ENCODE assay signal across 1 cellular context in the genomic region with DNA sequence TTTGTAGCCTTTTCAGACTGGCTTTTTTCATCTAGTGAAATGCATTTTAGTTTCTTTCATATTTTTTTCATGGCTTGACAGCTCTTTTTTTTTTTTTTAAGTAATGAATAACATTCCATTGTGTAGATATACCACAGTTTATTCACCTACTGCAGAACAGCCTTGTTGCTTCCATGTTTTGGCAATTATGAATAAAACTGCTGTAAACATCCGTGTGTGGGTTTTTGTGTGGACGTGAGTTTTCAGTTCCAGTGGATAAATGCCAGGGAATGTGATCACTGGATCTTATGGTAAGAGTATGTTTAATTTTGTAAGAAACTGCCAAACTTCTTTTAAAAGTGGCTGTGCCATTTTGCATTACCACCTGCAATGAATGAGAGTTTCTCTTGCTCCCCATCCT.
TF ChIP-seq lines count a peak whose summit lies in the region.

No MANE protein-coding gene starts in this region.

TF ChIP-seq in IMR-90, 13 proteins besides CTCF, POLR2A, EP300 and RAD21 (continued from another document):
- no peak for TF ChIP-seq USF2 (IDR thresholded peaks at IDR 0.05; ENCODE audit: low read depth, low read length)
